16 cellular contexts compared by ENCODE assay signal in genomic region chr10:78264361-78264760, GRCh38.
DNase-seq lines count a peak whose midpoint lies in the region; ATAC-seq and TF ChIP-seq lines count a peak whose summit lies in the region.
"Had no signal": no experiment of that assay in that cellular context is flagged by ENCODE, and none has a peak within 500 bp of the region (broad histone marks: within the 10 kb centered on the region; RNA-seq: fewer than 3 reads in every experiment).

No MANE protein-coding gene starts in this region.

- no peak overlapping the region for H3K18ac ChIP-seq in mesenchymal stem cell (ENCODE audit: low read depth in 1 of 2, low read length in 2 of 2)

- no peak overlapping the region for H4K91ac ChIP-seq in mesenchymal stem cell (ENCODE audit: low read length)

- ATAC-seq in HG02852 (IDR thresholded peaks at IDR 0.05; ENCODE audit: unreplicated experiment) = no peak
- ATAC-seq in Right ventricle myocardium inferior = no peak
- no peak for ATAC-seq in HG03457 (IDR thresholded peaks at IDR 0.05; ENCODE audit: unreplicated experiment)
- ATAC-seq: GM12878 had no signal

- no peak overlapping the region for H2AFZ ChIP-seq in mesenchymal stem cell (ENCODE audit: low read depth, low read length)

- no peak overlapping the region for H2BK5ac ChIP-seq in mesenchymal stem cell (ENCODE audit: low read depth, low read length, poor library complexity, severe bottlenecking)

- peak in 8 of 14 donors; percentile 13 to 71 (median 22) for DNase-seq in C1 segment of cervical spinal cord (lab: John Stamatoyannopoulos, UW)
- peak in 32 of 61 donors; percentile 5 to 65 (median 34) for DNase-seq in caudate nucleus (lab: John Stamatoyannopoulos, UW)
- no peak for DNase-seq in mesenchymal stem cell
- no peak for DNase-seq in foreskin fibroblast
- no peak for DNase-seq in Right ventricle myocardium inferior (ENCODE audit: missing footprints)
- DNase-seq: Calu3; CD4-positive, alpha-beta T cell; DMS79; H9; NCI-H1930; NCI-H2171; Peyer's patch had no signal

- H3K4me1 ChIP-seq in mesenchymal stem cell (ENCODE audit: control insufficient read depth, insufficient read depth, low read depth, low read length) = peaks cover 13% of the 10 kb centered on the region
- H3K4me1 ChIP-seq in stomach smooth muscle (ENCODE audit: control insufficient read depth, insufficient read depth, low read length) = peaks cover 17% of the 10 kb centered on the region
- H3K4me1 ChIP-seq: Peyer's patch had no signal

- H3K4ac ChIP-seq in mesenchymal stem cell (ENCODE audit: low read depth in 1 of 2, low read length in 2 of 2) = no peak overlapping the region

- H2BK15ac ChIP-seq in mesenchymal stem cell (ENCODE audit: low read depth, poor library complexity, severe bottlenecking) = no peak overlapping the region

- H3K9ac ChIP-seq in mesenchymal stem cell (ENCODE audit: low read length) = peak overlapping the region; percentile 74
- no peak overlapping the region for H3K9ac ChIP-seq in stomach smooth muscle (ENCODE audit: low read length in 2 of 2)

- no peak overlapping the region for H3K4me3 ChIP-seq in mesenchymal stem cell (ENCODE audit: insufficient read depth in 1 of 2, low read depth in 1 of 2, low read length in 2 of 2)
- no peak overlapping the region for H3K4me3 ChIP-seq in stomach smooth muscle (ENCODE audit: low read length in 2 of 2)
- H3K4me3 ChIP-seq in foreskin fibroblast (ENCODE audit: low read depth in 1 of 2, low read length in 2 of 2) = no peak overlapping the region
- H3K4me3 ChIP-seq: GM12878, Peyer's patch had no signal

- H3K23ac ChIP-seq in mesenchymal stem cell (ENCODE audit: low read length in 2 of 2) = no peak overlapping the region

- no peaks in the 10 kb centered on the region for H3K79me1 ChIP-seq in mesenchymal stem cell (replicated peaks; ENCODE audit: low read length, poor library complexity, severe bottlenecking)

- intact Hi-C loops in Right ventricle myocardium inferior (cut with DNase I) = no loop called here

- 99% methylated on average over 3 of the region's 3 CpGs for WGBS in mesenchymal stem cell

- H3K9me3 ChIP-seq in mesenchymal stem cell (ENCODE audit: control insufficient read depth, low read length) (no peaks in the 10 kb centered on the region), stomach smooth muscle (ENCODE audit: control insufficient read depth in 2 of 2, low read length in 2 of 2) (no peaks in the 10 kb centered on the region)
- H3K9me3 ChIP-seq: Peyer's patch had no signal

- peaks cover 0 to 4% of the 10 kb centered on the region in 2 experiments for H3K36me3 ChIP-seq in mesenchymal stem cell (ENCODE audit: control insufficient read depth in 1 of 2, insufficient read depth in 2 of 2, low read depth in 1 of 2, low read length in 2 of 2)
- no peaks in the 10 kb centered on the region for H3K36me3 ChIP-seq in stomach smooth muscle (ENCODE audit: control insufficient read depth in 2 of 2, insufficient read depth in 2 of 2, low read length in 2 of 2)
- H3K36me3 ChIP-seq: Peyer's patch had no signal

- H3K27ac ChIP-seq in caudate nucleus (ENCODE audit: low read depth, low read length) (peak overlapping the region; percentile 82), mesenchymal stem cell (ENCODE audit: low read length, poor library complexity, severe bottlenecking) (no peak overlapping the region), stomach smooth muscle (ENCODE audit: low read length) (peak overlapping the region; percentile 11)
- H3K27ac ChIP-seq: Peyer's patch had no signal

- H3K14ac ChIP-seq in mesenchymal stem cell (ENCODE audit: low read length in 2 of 2) = no peak overlapping the region

- H3K27me3 ChIP-seq in mesenchymal stem cell (ENCODE audit: control insufficient read depth in 1 of 2, insufficient read depth in 1 of 2, low read length in 2 of 2) (no peaks in the 10 kb centered on the region), stomach smooth muscle (ENCODE audit: control insufficient read depth in 1 of 2, insufficient read depth in 2 of 2, low read length in 2 of 2) (no peaks in the 10 kb centered on the region)
- H3K27me3 ChIP-seq: Peyer's patch had no signal

- no peak overlapping the region for H2BK12ac ChIP-seq in mesenchymal stem cell (ENCODE audit: low read length in 2 of 2)

- no peak for TF ChIP-seq CTCF in foreskin fibroblast (IDR thresholded peaks at IDR 0.05; ENCODE audit: low read depth, low read length)

- H2BK120ac ChIP-seq in mesenchymal stem cell (ENCODE audit: low read depth, low read length) = no peak overlapping the region

- no peak overlapping the region for H2AK5ac ChIP-seq in mesenchymal stem cell (ENCODE audit: low read length, severe bottlenecking)

- H4K8ac ChIP-seq in mesenchymal stem cell (ENCODE audit: low read length) = no peak overlapping the region

- no peak overlapping the region for H3K4me2 ChIP-seq in mesenchymal stem cell (ENCODE audit: low read length, poor library complexity, severe bottlenecking)

Comparison
In these comparisons a context has a peak if more than half of its experiments do, and no peak if none do; other contexts are left out.
1. DNase-seq: peak in C1 segment of cervical spinal cord (8 of 14) and caudate nucleus (32 of 61); none in mesenchymal stem cell (single experiment), foreskin fibroblast (0 of 2) and Right ventricle myocardium inferior (single experiment).